Comparison of ENCODE assay signal across 22 cellular contexts in the genomic region with DNA sequence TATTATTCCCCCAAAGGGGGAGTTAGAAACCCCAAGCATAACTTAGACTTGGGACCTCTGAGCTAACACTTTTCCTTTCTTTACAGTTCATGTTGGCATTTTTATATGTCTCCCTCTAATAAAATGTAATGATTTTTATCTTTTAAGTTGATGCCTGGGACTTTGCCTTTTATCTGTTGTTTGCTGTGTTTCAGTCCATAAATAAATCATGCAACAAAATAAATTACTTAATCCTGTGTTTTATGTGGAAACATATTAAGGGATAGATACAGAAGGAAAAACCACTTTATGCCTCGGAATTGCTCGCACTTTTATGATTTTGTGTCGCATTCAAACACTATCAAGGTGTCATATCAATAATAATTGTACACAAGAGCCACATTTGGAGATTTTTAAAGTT.
DNase-seq lines count a peak whose midpoint lies in the region; ATAC-seq, FAIRE-seq and TF ChIP-seq lines count a peak whose summit lies in the region.
"Had no signal": no experiment of that assay in that cellular context is flagged by ENCODE, and none has a peak within 500 bp of the region (broad histone marks: within the 10 kb centered on the region; RNA-seq: fewer than 3 reads in every experiment).

No MANE protein-coding gene starts in this region.

- intact Hi-C loops in PC-3 (cut with micrococcal nuclease): loop anchor here (2.0 kb wide), 1 partner anchor 95 kb away; no protein-coding TSS in a partner anchor

- CTCF ChIA-PET in A549 (lab: Yijun Ruan, JAX): no interaction called here
- CTCF ChIA-PET in HEK293T (lab: Yijun Ruan, JAX): no interaction called here
- CTCF ChIA-PET in PC-3 (lab: Charles Lee): no interaction called here

- H3K9me3 ChIP-seq in A549: no peaks in the 10 kb centered on the region
- no peaks in the 10 kb centered on the region for H3K9me3 ChIP-seq in PC-3 (ENCODE audit: low read length)
- H3K9me3 ChIP-seq in mesenchymal stem cell (ENCODE audit: control insufficient read depth, low read length): no peaks in the 10 kb centered on the region
- H3K9me3 ChIP-seq: BE2C, BLaER1, Caco-2 had no signal

- no peak overlapping the region for H3K4ac ChIP-seq in mesenchymal stem cell (ENCODE audit: low read depth in 1 of 2, low read length in 2 of 2)

- H3K18ac ChIP-seq in mesenchymal stem cell (ENCODE audit: low read depth in 1 of 2, low read length in 2 of 2): no peak overlapping the region

- no peak for TF ChIP-seq RAD21 in A549 (conservative IDR thresholded peaks at IDR 0.05 in 1 of 2, IDR thresholded peaks at IDR 0.05 in 1 of 2)

- no peak for TF ChIP-seq EP300 in A549 (IDR thresholded peaks at IDR 0.05)

- no TSS peak for BruUV-seq in PC-3 (replicated peaks; lab: Mats Ljungman, UMichigan)

- no peaks in the 10 kb centered on the region for H3K9me2 ChIP-seq in PC-3 (replicated peaks; ENCODE audit: low read length)

- H2BK5ac ChIP-seq in mesenchymal stem cell (ENCODE audit: low read depth, low read length, poor library complexity, severe bottlenecking): no peak overlapping the region

- H3K79me1 ChIP-seq in mesenchymal stem cell (replicated peaks; ENCODE audit: low read length, poor library complexity, severe bottlenecking): no peaks in the 10 kb centered on the region

- no peak overlapping the region for H2BK120ac ChIP-seq in mesenchymal stem cell (ENCODE audit: low read depth, low read length)

- H3K4me2 ChIP-seq in A549 (no peak overlapping the region), PC-3 (ENCODE audit: low read length) (peak overlapping the region; percentile 55), mesenchymal stem cell (ENCODE audit: low read length, poor library complexity, severe bottlenecking) (no peak overlapping the region)
- H3K4me2 ChIP-seq: BLaER1 had no signal

- H3K23ac ChIP-seq in mesenchymal stem cell (ENCODE audit: low read length in 2 of 2): no peak overlapping the region

- H3F3A ChIP-seq in PC-3 (ENCODE audit: low read length, unreplicated experiment): no peaks in the 10 kb centered on the region

- H2AK5ac ChIP-seq in mesenchymal stem cell (ENCODE audit: low read length, severe bottlenecking): no peak overlapping the region

- POLR2A ChIA-PET in A549 (lab: Yijun Ruan, JAX) (no interaction called here), HEK293T (lab: Yijun Ruan, JAX) (interaction anchor here (1.1 kb wide), 1 partner anchor 94 kb away, joined by 3 read pairs; a partner anchor contains a TSS), PC-3 (lab: Charles Lee; ENCODE audit: unreplicated experiment) (no interaction called here)

- H3K9ac ChIP-seq in PC-3 (ENCODE audit: low read length): no peak overlapping the region
- peak overlapping the region; percentile 53 for H3K9ac ChIP-seq in mesenchymal stem cell (ENCODE audit: low read length)
- H3K9ac ChIP-seq: BLaER1 had no signal

- H3K27me3 ChIP-seq in PC-3 (ENCODE audit: low read length) (no peaks in the 10 kb centered on the region), mesenchymal stem cell (ENCODE audit: control insufficient read depth in 1 of 2, insufficient read depth in 1 of 2, low read length in 2 of 2) (peaks cover 0 to 3% of the 10 kb centered on the region in 2 experiments), H7 (ENCODE audit: control insufficient read depth, insufficient read depth, low read length) (no peaks in the 10 kb centered on the region)
- H3K27me3 ChIP-seq: BE2C, BLaER1 had no signal

- H4K20me1 ChIP-seq in PC-3 (ENCODE audit: low read length): no peaks in the 10 kb centered on the region
- H4K20me1 ChIP-seq: BLaER1 had no signal

- H4K8ac ChIP-seq in mesenchymal stem cell (ENCODE audit: low read length): no peak overlapping the region

- no peak overlapping the region for H4K91ac ChIP-seq in mesenchymal stem cell (ENCODE audit: low read length)

- H3K79me2 ChIP-seq in PC-3 (ENCODE audit: low read length): no peaks in the 10 kb centered on the region

- H3K27ac ChIP-seq in A549 (no peak overlapping the region), PC-3 (ENCODE audit: low read length) (no peak overlapping the region), mesenchymal stem cell (ENCODE audit: low read length, poor library complexity, severe bottlenecking) (no peak overlapping the region)
- H3K27ac ChIP-seq: 22Rv1, BLaER1 had no signal

- H3K14ac ChIP-seq in mesenchymal stem cell (ENCODE audit: low read length in 2 of 2): no peak overlapping the region

- TF ChIP-seq CTCF in A549 (IDR thresholded peaks at IDR 0.05) (no peak), PC-3 (conservative IDR thresholded peaks at IDR 0.05; ENCODE audit: low read depth, low read length) (no peak)

- TF ChIP-seq POLR2A in A549 (IDR thresholded peaks at IDR 0.05; ENCODE audit: low read length): no peak

- H3K4me3 ChIP-seq in A549 (no peak overlapping the region), PC-3 (ENCODE audit: low read length) (peak overlapping the region; percentile 42), mesenchymal stem cell (ENCODE audit: insufficient read depth in 1 of 2, low read depth in 1 of 2, low read length in 2 of 2) (no peak overlapping the region), H7 (ENCODE audit: insufficient read depth, low read depth, low read length) (no peak overlapping the region)
- H3K4me3 ChIP-seq: BLaER1 had no signal

- H3K36me3 ChIP-seq in PC-3 (ENCODE audit: low read depth, low read length) (no peaks in the 10 kb centered on the region), mesenchymal stem cell (ENCODE audit: control insufficient read depth in 1 of 2, insufficient read depth in 2 of 2, low read depth in 1 of 2, low read length in 2 of 2) (no peaks in the 10 kb centered on the region), H7 (replicated peaks; ENCODE audit: control insufficient read depth, insufficient read depth, low read length) (no peaks in the 10 kb centered on the region)
- H3K36me3 ChIP-seq: BE2C, BLaER1 had no signal

- H2BK12ac ChIP-seq in mesenchymal stem cell (ENCODE audit: low read length in 2 of 2): no peak overlapping the region

- H2AFZ ChIP-seq in PC-3 (ENCODE audit: low read length) (peak overlapping the region; percentile 69), mesenchymal stem cell (ENCODE audit: low read depth, low read length) (no peak overlapping the region)

- DNase-seq in A549 (ENCODE audit: low read depth in 1 of 2, low spot score in 1 of 2) (no peak), HEK293T (ENCODE audit: extremely low spot score) (no peak), PC-3 (no peak), mesenchymal stem cell (no peak), H7 (no peak), H4 (ENCODE audit: low spot score) (no peak)
- DNase-seq: ACHN; BE2C; C1 segment of cervical spinal cord; Caco-2; Calu3; CD4-positive, CD25-positive, alpha-beta regulatory T cell; CD8-positive, alpha-beta T cell; DMS79 treated with DMSO at 0.1 percent for 48 hours; GF-D8 had no signal

- H2BK15ac ChIP-seq in mesenchymal stem cell (ENCODE audit: low read depth, poor library complexity, severe bottlenecking): no peak overlapping the region

- ATAC-seq in A549 (no peak), PC-3 (no peak), GM19328 (IDR thresholded peaks at IDR 0.05; ENCODE audit: unreplicated experiment) (no peak)
- ATAC-seq: CD8-positive, alpha-beta T cell had no signal

- H3K4me1 ChIP-seq in A549 (peaks cover 3% of the 10 kb centered on the region; the same call in 1 of the 3 replicates), PC-3 (ENCODE audit: insufficient read depth, low read length) (peaks cover 26% of the 10 kb centered on the region), mesenchymal stem cell (ENCODE audit: control insufficient read depth, insufficient read depth, low read depth, low read length) (no peaks in the 10 kb centered on the region)
- H3K4me1 ChIP-seq: BE2C, BLaER1, Caco-2 had no signal

- FAIRE-seq in A549 (lab: Jason Lieb, UNC): peak; percentile 65
- FAIRE-seq: D721Med, G401.6, GM12891, GM19239 had no signal

- WGBS in A549 (ENCODE audit: missing lambda C conversion rate): 85% methylated on average over 3 of the region's 3 CpGs
- WGBS in mesenchymal stem cell: no CpG with 5 or more reads among the region's 3 CpGs

TF ChIP-seq in A549, 52 proteins besides CTCF, POLR2A, EP300 and RAD21 (continues in another document):
- TF ChIP-seq, protein P1, sequence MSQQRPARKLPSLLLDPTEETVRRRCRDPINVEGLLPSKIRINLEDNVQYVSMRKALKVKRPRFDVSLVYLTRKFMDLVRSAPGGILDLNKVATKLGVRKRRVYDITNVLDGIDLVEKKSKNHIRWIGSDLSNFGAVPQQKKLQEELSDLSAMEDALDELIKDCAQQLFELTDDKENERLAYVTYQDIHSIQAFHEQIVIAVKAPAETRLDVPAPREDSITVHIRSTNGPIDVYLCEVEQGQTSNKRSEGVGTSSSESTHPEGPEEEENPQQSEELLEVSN (IDR thresholded peaks at IDR 0.05; ENCODE audit: borderline replicate concordance, low read depth): no peak
- TF ChIP-seq RCOR1 (IDR thresholded peaks at IDR 0.05; ENCODE audit: low read depth, low read length) (no peak), TFCP2L1 (CRISPR knock-in tag; IDR thresholded peaks at IDR 0.05) (no peak)

TF ChIP-seq in HEK293T, 16 proteins besides CTCF, POLR2A, EP300 and RAD21:
- TF ChIP-seq, protein P2, sequence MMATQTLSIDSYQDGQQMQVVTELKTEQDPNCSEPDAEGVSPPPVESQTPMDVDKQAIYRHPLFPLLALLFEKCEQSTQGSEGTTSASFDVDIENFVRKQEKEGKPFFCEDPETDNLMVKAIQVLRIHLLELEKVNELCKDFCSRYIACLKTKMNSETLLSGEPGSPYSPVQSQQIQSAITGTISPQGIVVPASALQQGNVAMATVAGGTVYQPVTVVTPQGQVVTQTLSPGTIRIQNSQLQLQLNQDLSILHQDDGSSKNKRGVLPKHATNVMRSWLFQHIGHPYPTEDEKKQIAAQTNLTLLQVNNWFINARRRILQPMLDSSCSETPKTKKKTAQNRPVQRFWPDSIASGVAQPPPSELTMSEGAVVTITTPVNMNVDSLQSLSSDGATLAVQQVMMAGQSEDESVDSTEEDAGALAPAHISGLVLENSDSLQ (IDR thresholded peaks at IDR 0.05): peak; percentile 78
- TF ChIP-seq NFRKB (IDR thresholded peaks at IDR 0.05) (no peak), FOXA1 (IDR thresholded peaks at IDR 0.05) (peak; percentile 62; the same call in 1 of the 2 replicates)
